Comparison of ENCODE assay signal across 21 cellular contexts in the genomic region with DNA sequence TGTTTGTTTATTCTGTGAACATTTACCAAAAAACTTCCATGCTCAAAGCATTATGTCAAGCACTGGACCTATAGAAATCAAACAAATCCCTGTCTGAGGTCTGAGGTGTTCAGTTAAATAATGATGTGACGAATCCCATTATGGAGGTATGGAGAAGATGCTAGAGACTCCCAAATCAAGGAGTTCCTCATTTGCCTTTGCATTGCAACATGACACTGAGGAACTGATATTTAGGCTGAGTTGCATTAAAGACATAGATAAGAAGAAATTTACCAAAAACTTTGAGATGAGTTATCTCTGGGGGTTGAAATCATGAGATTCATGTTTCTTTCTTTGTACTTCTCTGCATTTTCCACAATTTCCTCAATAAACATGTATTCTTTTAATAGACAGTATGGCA. TPM values are rescaled to one million over a fixed set of nuclear protein-coding genes. Genes with fewer than 3 reads are reported as not detected.
"Had no signal": no experiment of that assay in that cellular context is flagged by ENCODE, and none has a peak within 500 bp of the region (broad histone marks: within the 10 kb centered on the region; RNA-seq: fewer than 3 reads in every experiment).

No MANE protein-coding gene starts in this region.

- H3K9ac ChIP-seq: neural progenitor cell had no signal

- DNase-seq: activated CD4-positive, alpha-beta memory T cell treated with anti-CD3 and anti-CD28 coated beads, Interleukin-2, amount 10 ng/mL, durations not matched to agents 7 days and 5 days; activated CD4-positive, alpha-beta T cell treated with anti-CD3 and anti-CD28 coated beads for 4 hours; activated CD4-positive, CD25-positive, alpha-beta regulatory T cell; activated gamma-delta T cell; activated naive CD8-positive, alpha-beta T cell treated with anti-CD3 and anti-CD28 coated beads for 36 hours; endodermal cell; esophagus squamous epithelium; gastrocnemius medialis; head of caudate nucleus; hypothalamus; left ventricle myocardium inferior; naive thymus-derived CD8-positive, alpha-beta T cell; small intestine; stimulated activated CD4-positive, alpha-beta T cell treated with anti-CD3 and anti-CD28 coated beads, Interleukin-2, amount 100 ng/mL, for 24 hours; T-helper 17 cell had no signal

- FAIRE-seq: astrocyte, small intestine had no signal

- H3K27ac ChIP-seq: coronary artery, esophagus squamous epithelium, gastrocnemius medialis, left ventricle myocardium inferior, neural progenitor cell had no signal

- H3K9me3 ChIP-seq: esophagus squamous epithelium, gastrocnemius medialis had no signal

- ATAC-seq: gastrocnemius medialis; naive thymus-derived CD8-positive, alpha-beta T cell; sciatic nerve; stimulated activated effector memory CD8-positive, alpha-beta T cell treated with anti-CD3 and anti-CD28 coated beads, Interleukin-12 subunit alpha, Interleukin-12 subunit beta, amount 100 ng/mL, for 72 hours; T-helper 17 cell had no signal

- H3K4me3 ChIP-seq: coronary artery, esophagus squamous epithelium, gastrocnemius medialis, left ventricle myocardium inferior, neural progenitor cell had no signal

- H3K4me1 ChIP-seq: gastrocnemius medialis had no signal

- H3K36me3 ChIP-seq: esophagus squamous epithelium, gastrocnemius medialis had no signal

- H3K27me3 ChIP-seq: esophagus squamous epithelium, gastrocnemius medialis, neural progenitor cell had no signal

RNA-seq across cellular contexts. Expression of a gene that starts 54.9 kb away (rescaled TPM):
- total RNA-seq: activated CD4-positive, alpha-beta memory T cell treated with anti-CD3 and anti-CD28 coated beads, Interleukin-2, amount 10 ng/mL, durations not matched to agents 7 days and 5 days; activated naive CD8-positive, alpha-beta T cell treated with anti-CD3 and anti-CD28 coated beads for 36 hours; activated T-helper 1 cell treated with anti-CD3 and anti-CD28 coated beads, Interleukin-12 subunit alpha, Interleukin-12 subunit beta, Interleukin-2, Interleukin-4 antibody, amounts not matched to agents 30 ng/mL and 10 ng/mL and 1 ng/mL, durations not matched to agents 14 hours and 24 hours and 36 hours; astrocyte; esophagus squamous epithelium; gastrocnemius medialis; naive thymus-derived CD8-positive, alpha-beta T cell; T-helper 17 cell had no signal
- polyA plus RNA-seq: naive thymus-derived CD8-positive, alpha-beta T cell had no signal
